In the genomic region with DNA sequence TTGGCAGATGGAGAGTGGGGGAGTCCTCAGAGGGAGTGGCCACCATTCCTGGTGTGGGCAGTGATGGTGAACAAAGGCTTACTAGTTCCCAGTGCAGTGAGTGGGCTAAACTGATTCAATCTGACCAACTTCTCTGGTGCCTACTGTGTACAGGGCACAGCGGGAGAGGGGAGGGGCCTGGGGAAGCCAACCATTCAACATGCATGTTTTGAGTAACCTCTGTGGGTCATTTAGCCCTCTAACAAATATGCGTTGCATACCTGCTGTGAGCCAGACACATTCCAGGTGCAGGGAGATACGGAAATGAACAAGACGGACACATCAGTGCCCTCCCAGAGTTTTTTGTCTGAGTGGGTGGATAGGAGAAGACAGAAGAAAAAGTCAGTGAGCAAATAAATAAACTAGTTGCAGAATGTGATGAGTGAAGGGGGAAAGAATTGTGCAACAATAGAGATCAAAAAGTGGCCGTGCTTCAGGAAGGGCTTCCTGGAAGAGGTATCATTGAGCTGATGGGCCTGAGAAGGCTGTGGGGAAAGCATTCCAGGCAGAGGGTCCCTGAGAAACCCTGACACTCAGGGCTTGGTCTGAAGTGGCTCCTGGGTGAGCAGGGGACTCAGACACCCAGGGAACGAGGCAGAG, we compare ENCODE assay signal across 16 cellular contexts.
A peak's percentile ranks its signal among the peaks of the same experiment; 100 is the strongest.
DNase-seq lines count a peak whose midpoint lies in the region; ATAC-seq and TF ChIP-seq lines count a peak whose summit lies in the region.
"Had no signal": no experiment of that assay in that cellular context is flagged by ENCODE, and none has a peak within 500 bp of the region (broad histone marks: within the 10 kb centered on the region; RNA-seq: fewer than 3 reads in every experiment).

No MANE protein-coding gene starts in this region.

- no peak overlapping the region for H3K27ac Mint-ChIP-seq in CD8-positive, alpha-beta T cell
- H3K27ac Mint-ChIP-seq: activated naive CD4-positive, alpha-beta T cell treated with anti-CD3 and anti-CD28 coated beads, Interleukin-2, amount 10 ng/mL, durations not matched to agents 7 days and 5 days; stimulated activated naive B cell treated with anti-CD40 and anti-IgM and Interleukin-4, amounts not matched to agents 10 μg/mL and 1 μg/mL and 100 μg/mL, for 72 hours had no signal

- no peak overlapping the region for H3K4me2 ChIP-seq in SK-N-SH

- TF ChIP-seq CTCF in SK-N-SH (IDR thresholded peaks at IDR 0.05), result no peak
- TF ChIP-seq CTCF in upper lobe of right lung (IDR thresholded peaks at IDR 0.05), result no peak
- TF ChIP-seq CTCF in body of pancreas (IDR thresholded peaks at IDR 0.05), result no peak
- no peak for TF ChIP-seq CTCF in colonic mucosa (IDR thresholded peaks at IDR 0.05)
- no peak for TF ChIP-seq CTCF in CD8-positive, alpha-beta T cell (IDR thresholded peaks at IDR 0.05)

- H3K4me3 ChIP-seq in SK-N-SH (ENCODE audit: low read depth in 2 of 2, low read length in 1 of 2) (no peak overlapping the region), upper lobe of right lung (no peak overlapping the region), body of pancreas (no peak overlapping the region), colonic mucosa (no peak overlapping the region)
- H3K4me3 ChIP-seq in CD8-positive, alpha-beta T cell (ENCODE audit: low read depth, low read length), result no peak overlapping the region

- H3K9me3 ChIP-seq in SK-N-SH (no peaks in the 10 kb centered on the region), upper lobe of right lung (no peaks in the 10 kb centered on the region), body of pancreas (no peaks in the 10 kb centered on the region), colonic mucosa (no peaks in the 10 kb centered on the region)
- no peaks in the 10 kb centered on the region for H3K9me3 ChIP-seq in CD8-positive, alpha-beta T cell (ENCODE audit: low read length)

- no peak overlapping the region for H2AFZ ChIP-seq in SK-N-SH (ENCODE audit: low read depth)

- no peak for TF ChIP-seq RAD21 in SK-N-SH (IDR thresholded peaks at IDR 0.05; ENCODE audit: low read length)

- no peaks in the 10 kb centered on the region for H3K9me3 Mint-ChIP-seq in CD8-positive, alpha-beta T cell
- H3K9me3 Mint-ChIP-seq: activated naive CD4-positive, alpha-beta T cell treated with anti-CD3 and anti-CD28 coated beads, Interleukin-2, amount 10 ng/mL, durations not matched to agents 7 days and 5 days; stimulated activated naive B cell treated with anti-CD40 and anti-IgM and Interleukin-4, amounts not matched to agents 10 μg/mL and 1 μg/mL and 100 μg/mL, for 72 hours had no signal

- no peaks in the 10 kb centered on the region; the same call in 1 of the 2 replicates for H3K79me2 ChIP-seq in SK-N-SH (ENCODE audit: insufficient read depth)

- WGBS in SK-N-SH (ENCODE audit: low lambda C conversion rate), result 91% methylated on average over 5 of the region's 6 CpGs
- 75 to 92% methylated on average over 6 of the region's 6 CpGs for WGBS in body of pancreas, 2 donors

- H3K4me3 Mint-ChIP-seq in CD8-positive, alpha-beta T cell, result no peak overlapping the region
- H3K4me3 Mint-ChIP-seq: activated naive CD4-positive, alpha-beta T cell treated with anti-CD3 and anti-CD28 coated beads, Interleukin-2, amount 10 ng/mL, durations not matched to agents 7 days and 5 days; stimulated activated naive B cell treated with anti-CD40 and anti-IgM and Interleukin-4, amounts not matched to agents 10 μg/mL and 1 μg/mL and 100 μg/mL, for 72 hours had no signal

- H3K9me2 ChIP-seq in SK-N-SH, result no peaks in the 10 kb centered on the region

- POLR2A ChIA-PET in SK-N-SH (lab: Yijun Ruan, JAX), result interaction anchor here (0.7 kb wide), 1 partner anchor 218 kb away, joined by 4 read pairs; no protein-coding TSS in a partner anchor
- POLR2A ChIA-PET in CD8-positive, alpha-beta T cell (lab: Charles Lee), result no interaction called here

- H3K4me1 ChIP-seq in SK-N-SH (ENCODE audit: control insufficient read depth in 1 of 2, insufficient read depth in 2 of 2, low read depth in 1 of 2, low read length in 1 of 2), result peaks cover 0 to 48% of the 10 kb centered on the region in 2 experiments; a peak in 2 of 4 replicates
- H3K4me1 ChIP-seq in upper lobe of right lung, result peaks cover 5% of the 10 kb centered on the region
- peaks cover 13% of the 10 kb centered on the region for H3K4me1 ChIP-seq in body of pancreas
- peaks cover 13% of the 10 kb centered on the region for H3K4me1 ChIP-seq in colonic mucosa
- no peaks in the 10 kb centered on the region for H3K4me1 ChIP-seq in CD8-positive, alpha-beta T cell (ENCODE audit: insufficient read depth, low read length)

- DNase-seq in SK-N-SH (no peak), astrocyte of the hippocampus (ENCODE audit: low read depth, low spot score) (peak; percentile 35), islet precursor cell (peak; percentile 60), upper lobe of right lung (no peak), body of pancreas (no peak), colonic mucosa (no peak)
- DNase-seq in CD8-positive, alpha-beta T cell, result no peak
- DNase-seq: activated CD4-positive, alpha-beta T cell treated with anti-CD3 and anti-CD28 coated beads for 48 hours; activated naive CD4-positive, alpha-beta T cell treated with anti-CD3 and anti-CD28 coated beads, Interleukin-2, amount 10 ng/mL, durations not matched to agents 7 days and 5 days; Kasumi-1; left ventricle myocardium superior; NCI-H226; stimulated activated naive B cell treated with anti-CD40 and anti-IgM and Interleukin-4, amounts not matched to agents 10 μg/mL and 1 μg/mL and 100 μg/mL, for 72 hours; T-helper 9 cell had no signal

- H3K27me3 ChIP-seq in SK-N-SH (ENCODE audit: insufficient read depth) (no peaks in the 10 kb centered on the region), upper lobe of right lung (no peaks in the 10 kb centered on the region), body of pancreas (no peaks in the 10 kb centered on the region), colonic mucosa (no peaks in the 10 kb centered on the region)
- no peaks in the 10 kb centered on the region for H3K27me3 ChIP-seq in CD8-positive, alpha-beta T cell (ENCODE audit: insufficient read depth, low read length)

- H3K4me1 Mint-ChIP-seq in CD8-positive, alpha-beta T cell (ENCODE audit: low read depth), result no peaks in the 10 kb centered on the region
- H3K4me1 Mint-ChIP-seq: activated naive CD4-positive, alpha-beta T cell treated with anti-CD3 and anti-CD28 coated beads, Interleukin-2, amount 10 ng/mL, durations not matched to agents 7 days and 5 days; stimulated activated naive B cell treated with anti-CD40 and anti-IgM and Interleukin-4, amounts not matched to agents 10 μg/mL and 1 μg/mL and 100 μg/mL, for 72 hours had no signal

- peaks cover 4% of the 10 kb centered on the region for H3F3A ChIP-seq in SK-N-SH (replicated peaks; ENCODE audit: insufficient read depth)

- H3K36me3 Mint-ChIP-seq in CD8-positive, alpha-beta T cell, result no peaks in the 10 kb centered on the region
- H3K36me3 Mint-ChIP-seq: activated naive CD4-positive, alpha-beta T cell treated with anti-CD3 and anti-CD28 coated beads, Interleukin-2, amount 10 ng/mL, durations not matched to agents 7 days and 5 days; stimulated activated naive B cell treated with anti-CD40 and anti-IgM and Interleukin-4, amounts not matched to agents 10 μg/mL and 1 μg/mL and 100 μg/mL, for 72 hours had no signal

- H4K20me1 ChIP-seq in SK-N-SH (ENCODE audit: insufficient read depth), result peaks cover 17% of the 10 kb centered on the region; the same call in 1 of the 2 replicates

- H3K9ac ChIP-seq in SK-N-SH (no peak overlapping the region), colonic mucosa (ENCODE audit: low read depth in 2 of 2, low read length in 2 of 2) (no peak overlapping the region)

- CTCF ChIA-PET in SK-N-SH (lab: Yijun Ruan, JAX), result interaction anchor here (1.3 to 3.8 kb wide), 3 partner anchors 73 to 98 kb away, joined by 3 to 16 read pairs (median 11); no protein-coding TSS in a partner anchor
- CTCF ChIA-PET in CD8-positive, alpha-beta T cell (lab: Charles Lee), result no interaction called here

- no peak for TF ChIP-seq EP300 in SK-N-SH (IDR thresholded peaks at IDR 0.05; ENCODE audit: borderline replicate concordance in 1 of 2, low read depth in 1 of 2, low read length in 1 of 2)

- ATAC-seq in SK-N-SH treated with all-trans-retinoic acid at 6 μM for 48 hours (0 out of 3 replicates have a peak, but pooled peaks have one; percentile 36), upper lobe of right lung (peak; percentile 11), body of pancreas (no peak)
- ATAC-seq in CD8-positive, alpha-beta T cell, result no peak
- ATAC-seq: stimulated activated naive B cell treated with anti-CD40 and anti-IgM and Interleukin-4, amounts not matched to agents 10 μg/mL and 1 μg/mL and 100 μg/mL, for 72 hours had no signal

- TF ChIP-seq POLR2A in body of pancreas (IDR thresholded peaks at IDR 0.05), result no peak

- H3K27ac ChIP-seq in SK-N-SH (ENCODE audit: low read depth in 2 of 2, low read length in 1 of 2) (peak overlapping the region in 1 of 2 experiments; percentile 85; a peak in 2 of 4 replicates), upper lobe of right lung (no peak overlapping the region), body of pancreas (no peak overlapping the region), colonic mucosa (no peak overlapping the region)
- H3K27ac ChIP-seq in CD8-positive, alpha-beta T cell (ENCODE audit: low read depth, low read length), result no peak overlapping the region
- H3K27ac ChIP-seq: C4-2B had no signal

- intact Hi-C loops in upper lobe of right lung (cut with DNase I) (no loop called here), body of pancreas (cut with DNase I) (no loop called here), colonic mucosa (cut with DNase I) (no loop called here)
- intact Hi-C loops in CD8-positive, alpha-beta T cell (cut with DNase I, micrococcal nuclease), result no loop called here

- peaks cover 4% of the 10 kb centered on the region for H3K27me3 Mint-ChIP-seq in CD8-positive, alpha-beta T cell (ENCODE audit: low read depth)

- H3K36me3 ChIP-seq in SK-N-SH (replicated peaks in 1 of 2; ENCODE audit: control insufficient read depth in 1 of 2, insufficient read depth in 2 of 2, low read length in 1 of 2) (peaks cover 5 to 10% of the 10 kb centered on the region in 2 experiments), upper lobe of right lung (no peaks in the 10 kb centered on the region), body of pancreas (replicated peaks in 1 of 2; ENCODE audit: insufficient read depth in 1 of 2, low read depth in 2 of 2) (no peaks in the 10 kb centered on the region), colonic mucosa (no peaks in the 10 kb centered on the region)
- H3K36me3 ChIP-seq in CD8-positive, alpha-beta T cell (ENCODE audit: insufficient read depth, low read length), result no peaks in the 10 kb centered on the region

TF ChIP-seq in SK-N-SH treated with all-trans-retinoic acid at 6 μM for 48 hours, 23 proteins besides CTCF, POLR2A, EP300 and RAD21 (continues in another document):
- TF ChIP-seq ARNTL (CRISPR knock-in tag; IDR thresholded peaks at IDR 0.05; ENCODE audit: borderline replicate concordance, low read depth) (no peak), PPARA (CRISPR knock-in tag; IDR thresholded peaks at IDR 0.05; ENCODE audit: borderline replicate concordance) (no peak), ZFP3 (CRISPR knock-in tag; IDR thresholded peaks at IDR 0.05) (no peak), RARB (CRISPR knock-in tag; IDR thresholded peaks at IDR 0.05) (no peak)

TF ChIP-seq in SK-N-SH, 30 proteins besides CTCF, POLR2A, EP300 and RAD21 (continues in another document):
- TF ChIP-seq FOSL2 (IDR thresholded peaks at IDR 0.05; ENCODE audit: borderline replicate concordance, low read depth), result no peak

Comparison
In these comparisons a context has a peak if more than half of its experiments do, and no peak if none do; other contexts are left out.
1. ATAC-seq: peak in SK-N-SH treated with all-trans-retinoic acid at 6 μM for 48 hours (single experiment) and upper lobe of right lung (single experiment); none in body of pancreas (single experiment) and CD8-positive, alpha-beta T cell (single experiment).
2. DNase-seq: peak in astrocyte of the hippocampus (single experiment) and islet precursor cell (single experiment); none in SK-N-SH (single experiment), upper lobe of right lung (single experiment), body of pancreas (0 of 4), colonic mucosa (single experiment) and CD8-positive, alpha-beta T cell (0 of 7).